27 cellular contexts compared by ENCODE assay signal in the genomic region with DNA sequence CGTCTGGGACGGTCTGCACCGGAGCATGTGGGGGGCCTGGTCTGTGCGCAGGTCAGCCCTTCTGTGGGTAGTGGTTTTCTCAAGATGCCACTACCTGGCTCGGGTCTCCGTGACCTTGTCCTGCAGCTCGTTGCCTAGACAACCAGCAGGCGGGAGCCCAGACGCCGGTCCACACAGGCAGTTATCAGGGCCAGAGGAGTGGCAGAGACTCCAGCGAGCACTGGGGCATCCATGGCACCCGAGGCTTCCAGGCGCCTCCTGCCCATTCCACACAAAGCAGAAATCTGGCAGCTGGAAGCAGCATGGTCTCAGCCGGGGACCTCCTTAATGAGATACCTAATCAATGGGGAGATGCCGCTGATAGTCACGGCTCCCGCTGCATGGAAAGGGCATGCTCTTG.
DNase-seq lines count a peak whose midpoint lies in the region; ATAC-seq, FAIRE-seq and TF ChIP-seq lines count a peak whose summit lies in the region.
"Had no signal": no experiment of that assay in that cellular context is flagged by ENCODE, and none has a peak within 500 bp of the region (broad histone marks: within the 10 kb centered on the region; RNA-seq: fewer than 3 reads in every experiment).

No MANE protein-coding gene starts in this region.

- H3K4me1 ChIP-seq in SK-N-SH (ENCODE audit: control insufficient read depth in 1 of 2, insufficient read depth in 2 of 2, low read depth in 1 of 2, low read length in 1 of 2): peaks cover 0 to 16% of the 10 kb centered on the region in 2 experiments; a peak in 1 of 4 replicates
- H3K4me1 ChIP-seq in smooth muscle cell (ENCODE audit: low read depth): peaks cover 8% of the 10 kb centered on the region

- no peak for TF ChIP-seq RAD21 in SK-N-SH (IDR thresholded peaks at IDR 0.05; ENCODE audit: low read length)

- H3K4me2 ChIP-seq in SK-N-SH: no peak overlapping the region
- H3K4me2 ChIP-seq in smooth muscle cell: peak overlapping the region; percentile 43

- CTCF ChIA-PET in SK-N-SH (lab: Yijun Ruan, JAX): interaction anchor here (1.2 kb wide), 1 partner anchor 12 kb away, joined by 6 read pairs; no protein-coding TSS in a partner anchor

- DNase-seq in SK-N-SH (peak; percentile 63), GM19239 (ENCODE audit: insufficient read length, low spot score) (no peak), smooth muscle cell (lab: John Stamatoyannopoulos, UW; ENCODE audit: unreplicated experiment) (no peak), NCI-H2196 treated with DMSO at 0.1 percent for 48 hours (lab: John Stamatoyannopoulos, UW; ENCODE audit: unreplicated experiment) (no peak), EL (no peak)
- peak; percentile 14 for DNase-seq in effector CD4-positive, alpha-beta T cell
- DNase-seq in NK-92 treated with Interleukin-12 subunit alpha and Interleukin-12 subunit beta, amount 100 ng/mL, for 24 hours (lab: John Stamatoyannopoulos, UW): no peak
- DNase-seq: activated CD4-positive, alpha-beta T cell treated with anti-CD3 and anti-CD28 coated beads for 4 hours; activated gamma-delta T cell; brain microvascular endothelial cell; DMS153; foreskin melanocyte; GF-D8; HFFc6; hippocampal formation; immature natural killer cell; NCI-H510A; RPMI8226; spleen; stimulated activated CD4-positive, alpha-beta T cell treated with anti-CD3 and anti-CD28 coated beads, Interleukin-2, amount 100 ng/mL, for 48 hours; stimulated activated naive CD4-positive, alpha-beta T cell treated with Interleukin-2 at 50 U/mL for 16 hours; T-helper 17 cell; trophoblast cell had no signal

- H3K79me2 ChIP-seq in SK-N-SH (ENCODE audit: insufficient read depth) (no peaks in the 10 kb centered on the region), smooth muscle cell (ENCODE audit: low read depth) (peaks cover 6% of the 10 kb centered on the region)

- WGBS in SK-N-SH (ENCODE audit: low lambda C conversion rate): 44% methylated on average over 9 of the region's 17 CpGs
- WGBS in smooth muscle cell (ENCODE audit: low lambda C conversion rate): 71% methylated on average over 17 of the region's 17 CpGs

- H3K36me3 ChIP-seq in SK-N-SH (replicated peaks in 1 of 2; ENCODE audit: control insufficient read depth in 1 of 2, insufficient read depth in 2 of 2, low read length in 1 of 2) (no peaks in the 10 kb centered on the region), smooth muscle cell (ENCODE audit: low read depth) (no peaks in the 10 kb centered on the region)
- H3K36me3 ChIP-seq: adrenal gland, brain microvascular endothelial cell, esophagus muscularis mucosa, spleen had no signal

- H3K27me3 ChIP-seq in SK-N-SH (ENCODE audit: insufficient read depth) (no peaks in the 10 kb centered on the region), smooth muscle cell (ENCODE audit: low read depth) (no peaks in the 10 kb centered on the region)
- H3K27me3 ChIP-seq: adrenal gland, brain microvascular endothelial cell, esophagus muscularis mucosa, spleen had no signal

- H4K20me1 ChIP-seq in SK-N-SH (ENCODE audit: insufficient read depth) (no peaks in the 10 kb centered on the region), smooth muscle cell (ENCODE audit: low read depth) (peaks cover 38% of the 10 kb centered on the region)

- H3K4me3 ChIP-seq in SK-N-SH (ENCODE audit: low read depth in 2 of 2, low read length in 1 of 2) (no peak overlapping the region), smooth muscle cell (no peak overlapping the region)
- H3K4me3 ChIP-seq: adrenal gland, esophagus muscularis mucosa, spleen had no signal

- no peak for ATAC-seq in SK-N-SH treated with all-trans-retinoic acid at 6 μM for 48 hours
- ATAC-seq: T-helper 17 cell had no signal

- peak; percentile 23 for FAIRE-seq in GM19239 (lab: Jason Lieb, UNC)
- FAIRE-seq: GM18507 had no signal

- H3F3A ChIP-seq in SK-N-SH (replicated peaks; ENCODE audit: insufficient read depth): no peaks in the 10 kb centered on the region
- H3F3A ChIP-seq in smooth muscle cell (ENCODE audit: low read depth): peaks cover 23% of the 10 kb centered on the region

- H3K9me3 ChIP-seq in SK-N-SH: no peaks in the 10 kb centered on the region
- H3K9me3 ChIP-seq in smooth muscle cell (replicated peaks; ENCODE audit: low read depth): no peaks in the 10 kb centered on the region
- H3K9me3 ChIP-seq: adrenal gland, esophagus muscularis mucosa, spleen had no signal

- no peak for TF ChIP-seq EP300 in SK-N-SH (IDR thresholded peaks at IDR 0.05; ENCODE audit: borderline replicate concordance in 1 of 2, low read depth in 1 of 2, low read length in 1 of 2)

- TF ChIP-seq CTCF in SK-N-SH (IDR thresholded peaks at IDR 0.05) (no peak), smooth muscle cell (IDR thresholded peaks at IDR 0.05; ENCODE audit: borderline replicate concordance, insufficient read depth, poor library complexity, severe bottlenecking) (no peak)

- H3K9ac ChIP-seq in SK-N-SH (no peak overlapping the region), smooth muscle cell (ENCODE audit: low read depth) (peak overlapping the region; percentile 6)

- H3K27ac ChIP-seq in SK-N-SH (ENCODE audit: low read depth in 2 of 2, low read length in 1 of 2): no peak overlapping the region; a peak in 1 of 4 replicates
- peak overlapping the region; percentile 74 for H3K27ac ChIP-seq in smooth muscle cell (ENCODE audit: low read depth)
- H3K27ac ChIP-seq: brain microvascular endothelial cell, esophagus muscularis mucosa had no signal

- H2AFZ ChIP-seq in SK-N-SH (ENCODE audit: low read depth) (no peak overlapping the region), smooth muscle cell (ENCODE audit: low read depth) (no peak overlapping the region)

- POLR2A ChIA-PET in SK-N-SH (lab: Yijun Ruan, JAX): no interaction called here

- no peaks in the 10 kb centered on the region for H3K9me2 ChIP-seq in SK-N-SH

TF ChIP-seq in SK-N-SH, 30 proteins besides CTCF, POLR2A, EP300 and RAD21:
- peak; percentile 63 for TF ChIP-seq GATA2 (CRISPR knock-in tag; IDR thresholded peaks at IDR 0.05)
- TF ChIP-seq MXI1 (IDR thresholded peaks at IDR 0.05; ENCODE audit: low read depth, low read length): 0 out of 2 replicates have a peak, but pooled peaks have one; percentile 39
- TF ChIP-seq, protein P1, sequence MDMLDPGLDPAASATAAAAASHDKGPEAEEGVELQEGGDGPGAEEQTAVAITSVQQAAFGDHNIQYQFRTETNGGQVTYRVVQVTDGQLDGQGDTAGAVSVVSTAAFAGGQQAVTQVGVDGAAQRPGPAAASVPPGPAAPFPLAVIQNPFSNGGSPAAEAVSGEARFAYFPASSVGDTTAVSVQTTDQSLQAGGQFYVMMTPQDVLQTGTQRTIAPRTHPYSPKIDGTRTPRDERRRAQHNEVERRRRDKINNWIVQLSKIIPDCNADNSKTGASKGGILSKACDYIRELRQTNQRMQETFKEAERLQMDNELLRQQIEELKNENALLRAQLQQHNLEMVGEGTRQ (IDR thresholded peaks at IDR 0.05; ENCODE audit: borderline replicate concordance, low read depth, low read length): no peak

TF ChIP-seq in SK-N-SH treated with all-trans-retinoic acid at 6 μM for 48 hours, 23 proteins besides CTCF, POLR2A, EP300 and RAD21 (continues in another document):
- TF ChIP-seq ZNF8 (CRISPR knock-in tag; IDR thresholded peaks at IDR 0.05) (no peak), ZFP3 (CRISPR knock-in tag; IDR thresholded peaks at IDR 0.05) (no peak), PPARA (CRISPR knock-in tag; IDR thresholded peaks at IDR 0.05; ENCODE audit: borderline replicate concordance) (no peak), TOX (CRISPR knock-in tag; IDR thresholded peaks at IDR 0.05; ENCODE audit: borderline replicate concordance) (no peak), ZNF565 (CRISPR knock-in tag; conservative IDR thresholded peaks at IDR 0.05; ENCODE audit: low read depth) (no peak), ISL1 (CRISPR knock-in tag; IDR thresholded peaks at IDR 0.05) (no peak), CSDC2 (CRISPR knock-in tag; IDR thresholded peaks at IDR 0.05) (no peak), SNAI2 (CRISPR knock-in tag; IDR thresholded peaks at IDR 0.05) (no peak), ZNF70 (CRISPR knock-in tag; IDR thresholded peaks at IDR 0.05) (no peak), ZC3H10 (CRISPR knock-in tag; IDR thresholded peaks at IDR 0.05) (no peak)
- TF ChIP-seq, protein P2, sequence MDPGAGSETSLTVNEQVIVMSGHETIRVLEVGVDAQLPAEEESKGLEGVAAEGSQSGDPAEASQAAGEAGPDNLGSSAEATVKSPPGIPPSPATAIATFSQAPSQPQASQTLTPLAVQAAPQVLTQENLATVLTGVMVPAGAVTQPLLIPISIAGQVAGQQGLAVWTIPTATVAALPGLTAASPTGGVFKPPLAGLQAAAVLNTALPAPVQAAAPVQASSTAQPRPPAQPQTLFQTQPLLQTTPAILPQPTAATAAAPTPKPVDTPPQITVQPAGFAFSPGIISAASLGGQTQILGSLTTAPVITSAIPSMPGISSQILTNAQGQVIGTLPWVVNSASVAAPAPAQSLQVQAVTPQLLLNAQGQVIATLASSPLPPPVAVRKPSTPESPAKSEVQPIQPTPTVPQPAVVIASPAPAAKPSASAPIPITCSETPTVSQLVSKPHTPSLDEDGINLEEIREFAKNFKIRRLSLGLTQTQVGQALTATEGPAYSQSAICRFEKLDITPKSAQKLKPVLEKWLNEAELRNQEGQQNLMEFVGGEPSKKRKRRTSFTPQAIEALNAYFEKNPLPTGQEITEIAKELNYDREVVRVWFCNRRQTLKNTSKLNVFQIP (CRISPR knock-in tag; IDR thresholded peaks at IDR 0.05; ENCODE audit: borderline replicate concordance, low read depth): no peak
- TF ChIP-seq, protein P3, sequence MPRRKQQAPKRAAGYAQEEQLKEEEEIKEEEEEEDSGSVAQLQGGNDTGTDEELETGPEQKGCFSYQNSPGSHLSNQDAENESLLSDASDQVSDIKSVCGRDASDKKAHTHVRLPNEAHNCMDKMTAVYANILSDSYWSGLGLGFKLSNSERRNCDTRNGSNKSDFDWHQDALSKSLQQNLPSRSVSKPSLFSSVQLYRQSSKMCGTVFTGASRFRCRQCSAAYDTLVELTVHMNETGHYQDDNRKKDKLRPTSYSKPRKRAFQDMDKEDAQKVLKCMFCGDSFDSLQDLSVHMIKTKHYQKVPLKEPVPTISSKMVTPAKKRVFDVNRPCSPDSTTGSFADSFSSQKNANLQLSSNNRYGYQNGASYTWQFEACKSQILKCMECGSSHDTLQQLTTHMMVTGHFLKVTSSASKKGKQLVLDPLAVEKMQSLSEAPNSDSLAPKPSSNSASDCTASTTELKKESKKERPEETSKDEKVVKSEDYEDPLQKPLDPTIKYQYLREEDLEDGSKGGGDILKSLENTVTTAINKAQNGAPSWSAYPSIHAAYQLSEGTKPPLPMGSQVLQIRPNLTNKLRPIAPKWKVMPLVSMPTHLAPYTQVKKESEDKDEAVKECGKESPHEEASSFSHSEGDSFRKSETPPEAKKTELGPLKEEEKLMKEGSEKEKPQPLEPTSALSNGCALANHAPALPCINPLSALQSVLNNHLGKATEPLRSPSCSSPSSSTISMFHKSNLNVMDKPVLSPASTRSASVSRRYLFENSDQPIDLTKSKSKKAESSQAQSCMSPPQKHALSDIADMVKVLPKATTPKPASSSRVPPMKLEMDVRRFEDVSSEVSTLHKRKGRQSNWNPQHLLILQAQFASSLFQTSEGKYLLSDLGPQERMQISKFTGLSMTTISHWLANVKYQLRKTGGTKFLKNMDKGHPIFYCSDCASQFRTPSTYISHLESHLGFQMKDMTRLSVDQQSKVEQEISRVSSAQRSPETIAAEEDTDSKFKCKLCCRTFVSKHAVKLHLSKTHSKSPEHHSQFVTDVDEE (CRISPR knock-in tag; IDR thresholded peaks at IDR 0.05): no peak

Comparison
In these comparisons a context has a peak if more than half of its experiments do, and no peak if none do; other contexts are left out.
1. DNase-seq: peak in SK-N-SH (single experiment) and effector CD4-positive, alpha-beta T cell (single experiment); none in GM19239 (single experiment), smooth muscle cell (single experiment), NCI-H2196 treated with DMSO at 0.1 percent for 48 hours (single experiment), EL (single experiment) and NK-92 treated with Interleukin-12 subunit alpha and Interleukin-12 subunit beta, amount 100 ng/mL, for 24 hours (single experiment).